19 cellular contexts compared by ENCODE assay signal in the genomic region with DNA sequence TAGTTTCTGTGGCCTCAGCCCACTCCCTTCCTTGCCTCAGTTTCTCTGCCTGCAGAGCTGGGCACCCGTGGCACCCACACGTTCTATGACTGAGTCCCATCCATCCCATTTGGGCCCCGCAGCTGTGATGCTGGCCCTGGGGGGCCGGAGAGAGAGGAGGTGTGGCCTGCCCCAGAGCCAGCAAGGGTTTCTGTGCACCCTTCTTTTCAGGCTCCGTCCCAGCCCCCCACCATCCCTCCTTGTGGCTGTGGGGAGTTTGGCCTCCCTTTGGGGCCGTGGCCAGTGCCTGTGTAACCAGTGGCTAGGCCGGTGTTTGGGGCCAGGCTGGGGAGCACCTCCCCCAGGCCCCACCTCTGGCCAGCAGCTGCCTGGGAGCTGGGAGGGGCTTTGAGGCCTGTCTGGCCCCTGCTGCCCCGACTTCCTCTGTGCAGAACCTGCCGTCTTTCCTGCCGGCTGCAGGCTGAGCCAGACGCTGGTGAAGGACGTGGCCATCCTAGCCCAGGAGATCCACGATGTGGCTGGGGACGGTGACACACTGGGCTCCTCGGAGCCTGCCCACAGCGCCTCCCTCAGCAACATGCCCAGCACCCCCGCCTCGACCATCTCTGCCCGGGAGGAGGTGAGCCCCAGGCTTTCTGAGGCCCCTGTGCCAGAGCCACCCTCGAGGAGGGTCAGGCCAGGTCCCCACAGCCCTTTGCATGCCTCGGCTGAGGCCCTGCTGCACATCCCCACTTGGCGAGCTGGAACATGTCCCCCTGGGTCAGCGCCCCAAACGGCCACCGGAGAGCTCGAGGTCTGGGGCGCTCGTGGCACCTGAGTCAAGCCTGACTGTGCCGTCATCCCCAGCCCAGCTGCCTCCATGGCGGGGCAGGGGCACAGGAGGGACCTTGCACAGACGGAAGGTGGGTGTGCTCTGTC. TPM values are rescaled to one million over a fixed set of nuclear protein-coding genes. Genes with fewer than 3 reads are reported as not detected.
DNase-seq lines count a peak whose midpoint lies in the region; ATAC-seq, FAIRE-seq and TF ChIP-seq lines count a peak whose summit lies in the region.
"Had no signal": no experiment of that assay in that cellular context is flagged by ENCODE, and none has a peak within 500 bp of the region (broad histone marks: within the 10 kb centered on the region; RNA-seq: fewer than 3 reads in every experiment).

No MANE protein-coding gene starts in this region.

- no peak overlapping the region for H3K9ac ChIP-seq in HepG2 (ENCODE audit: insufficient read depth, low read depth, low read length)

- TF ChIP-seq EP300 in HepG2 (IDR thresholded peaks at IDR 0.05; ENCODE audit: low read depth in 2 of 2, low read length in 2 of 2) (no peak), HepG2 (CRISPR knock-in tag; IDR thresholded peaks at IDR 0.05; ENCODE audit: borderline replicate concordance) (no peak), upper lobe of left lung (IDR thresholded peaks at IDR 0.05) (no peak)

- H3K4me3 ChIP-seq in heart left ventricle (no peak overlapping the region), left ventricle myocardium inferior (no peak overlapping the region), WERI-Rb-1 (ENCODE audit: low read depth, low read length) (no peak overlapping the region), HepG2 (replicated peaks in 1 of 3; ENCODE audit: insufficient read depth in 1 of 3, low read depth in 2 of 3, low read length in 3 of 3) (no peak overlapping the region), upper lobe of left lung (no peak overlapping the region)
- H3K4me3 ChIP-seq: SJSA1 had no signal

- H3K27me3 ChIP-seq in heart left ventricle: no peaks in the 10 kb centered on the region
- no peaks in the 10 kb centered on the region for H3K27me3 ChIP-seq in left ventricle myocardium inferior (ENCODE audit: low read depth)
- no peaks in the 10 kb centered on the region for H3K27me3 ChIP-seq in WERI-Rb-1 (ENCODE audit: insufficient read depth, low read depth, severe bottlenecking)
- H3K27me3 ChIP-seq in HepG2 (ENCODE audit: control insufficient read depth in 1 of 2, insufficient read depth in 2 of 2, low read length in 2 of 2): no peaks in the 10 kb centered on the region
- no peaks in the 10 kb centered on the region for H3K27me3 ChIP-seq in upper lobe of left lung
- H3K27me3 ChIP-seq: SJSA1 had no signal

- TF ChIP-seq RAD21 in HepG2 (CRISPR knock-in tag; IDR thresholded peaks at IDR 0.05): no peak

- CTCF ChIA-PET in HepG2 (lab: Yijun Ruan, JAX; ENCODE audit: low intra/inter-chr PET ratio, low total read pairs): no interaction called here

- H3K27ac ChIP-seq in heart left ventricle: no peak overlapping the region
- H3K27ac ChIP-seq in left ventricle myocardium inferior (replicated peaks): no peak overlapping the region
- H3K27ac ChIP-seq in WERI-Rb-1: no peak overlapping the region
- H3K27ac ChIP-seq in HepG2 (ENCODE audit: extremely low read length, insufficient read depth, low read length): no peak overlapping the region
- no peak overlapping the region for H3K27ac ChIP-seq in upper lobe of left lung
- H3K27ac ChIP-seq: SJSA1 had no signal

- no peaks in the 10 kb centered on the region for H4K20me1 ChIP-seq in HepG2 (ENCODE audit: insufficient read depth, low read length)

- H3K4me2 ChIP-seq in HepG2 (ENCODE audit: low read depth, low read length): no peak overlapping the region

- TF ChIP-seq POLR2A in heart left ventricle (IDR thresholded peaks at IDR 0.05) (no peak), HepG2 (IDR thresholded peaks at IDR 0.05; ENCODE audit: insufficient read depth in 1 of 2, low read depth in 2 of 2, low read length in 2 of 2) (no peak), upper lobe of left lung (IDR thresholded peaks at IDR 0.05) (no peak)

- H3K36me3 ChIP-seq in heart left ventricle (peaks cover 0 to 12% (median 0%) of the 10 kb centered on the region in 9 donors), left ventricle myocardium inferior (peaks cover 4% of the 10 kb centered on the region), WERI-Rb-1 (peaks cover 2% of the 10 kb centered on the region; the same call in 1 of the 2 replicates), HepG2 (replicated peaks in 1 of 2; ENCODE audit: control insufficient read depth in 1 of 2, insufficient read depth in 2 of 2, low read length in 2 of 2) (no peaks in the 10 kb centered on the region), upper lobe of left lung (peaks cover 0 to 14% (median 5%) of the 10 kb centered on the region in 4 donors)
- H3K36me3 ChIP-seq: SJSA1 had no signal

- DNase-seq in heart left ventricle: peak in 3 of 5 donors; percentile 8 to 24 (median 17)
- DNase-seq in left ventricle myocardium inferior: no peak
- peak; percentile 16 for DNase-seq in WERI-Rb-1
- DNase-seq in HepG2 (ENCODE audit: low spot score): no peak
- peak; percentile 17 to 69 for DNase-seq in upper lobe of left lung
- DNase-seq in D721Med (ENCODE audit: insufficient read length, low spot score): no peak
- DNase-seq in EL: no peak
- DNase-seq: activated CD4-positive, alpha-beta T cell treated with anti-CD3 and anti-CD28 coated beads, Interleukin-2, amount 10 ng/mL, durations not matched to agents 7 days and 5 days; activated naive CD8-positive, alpha-beta T cell treated with anti-CD3 and anti-CD28 coated beads, Interleukin-2, amount 10 ng/mL, durations not matched to agents 7 days and 5 days; Calu3; effector memory CD4-positive, alpha-beta T cell; GDM1; NCI-H187 treated with DMSO at 0.1 percent for 48 hours; NCI-H510A; T-helper 9 cell had no signal

- intact Hi-C loops in heart left ventricle (cut with DNase I): loop anchor here in 2 of 10 donors (10.0 kb wide), 1 partner anchor 152 kb away; no protein-coding TSS in a partner anchor
- intact Hi-C loops in left ventricle myocardium inferior (cut with micrococcal nuclease): no loop called here
- intact Hi-C loops in HepG2 (cut with micrococcal nuclease; ENCODE audit: unreplicated experiment): no loop called here

- 77 to 80% (median 79%) methylated on average over 21 to 31 of the region's 31 CpGs for WGBS in heart left ventricle, 4 donors
- 82% methylated on average over 8 of the region's 31 CpGs for WGBS in HepG2 (ENCODE audit: low lambda C conversion rate)
- WGBS in upper lobe of left lung, 2 donors: 81% methylated on average over 24 of the region's 31 CpGs; no CpG with 5 or more reads in 1 of the 2 donors

- no peak for TF ChIP-seq CTCF in heart left ventricle (IDR thresholded peaks at IDR 0.05)
- TF ChIP-seq CTCF in left ventricle myocardium inferior (IDR thresholded peaks at IDR 0.05; ENCODE audit: borderline replicate concordance): no peak
- TF ChIP-seq CTCF in WERI-Rb-1 (IDR thresholded peaks at IDR 0.05; ENCODE audit: low read depth, low read length): no peak
- no peak for TF ChIP-seq CTCF in HepG2 (CRISPR knock-in tag; IDR thresholded peaks at IDR 0.05)
- TF ChIP-seq CTCF in upper lobe of left lung (IDR thresholded peaks at IDR 0.05): no peak
- no peak for TF ChIP-seq CTCF in D721Med (IDR thresholded peaks at IDR 0.05; ENCODE audit: insufficient read depth, missing control alignments)

- no TSS peak for BruUV-seq in HepG2 (replicated peaks; lab: Mats Ljungman, UMichigan)

- H3K9me3 ChIP-seq in heart left ventricle (no peaks in the 10 kb centered on the region), left ventricle myocardium inferior (replicated peaks) (no peaks in the 10 kb centered on the region), WERI-Rb-1 (ENCODE audit: severe bottlenecking) (no peaks in the 10 kb centered on the region), HepG2 (ENCODE audit: low read length) (no peaks in the 10 kb centered on the region), upper lobe of left lung (no peaks in the 10 kb centered on the region)
- H3K9me3 ChIP-seq: SJSA1 had no signal

- no peak overlapping the region for H2AFZ ChIP-seq in HepG2 (ENCODE audit: low read length)

- no peak for FAIRE-seq in HepG2 (lab: Jason Lieb, UNC)
- no peak for FAIRE-seq in D721Med (lab: Jason Lieb, UNC)
- FAIRE-seq: H54 had no signal

- no peaks in the 10 kb centered on the region for H3K79me2 ChIP-seq in HepG2 (ENCODE audit: insufficient read depth, low read length)

- ATAC-seq in heart left ventricle: no peak
- no peak for ATAC-seq in HepG2
- no peak for ATAC-seq in upper lobe of left lung (ENCODE audit: low FRiP score in 2 of 2)
- ATAC-seq in GM19324 (IDR thresholded peaks at IDR 0.05; ENCODE audit: low FRiP score, unreplicated experiment): no peak

- in situ Hi-C loops in HepG2 (cut with HindIII; ENCODE audit: extremely low pct_ligation_motif_present, low pct_unique_long_range_greater_than_20kb): no loop called here

- POLR2A ChIA-PET in HepG2 (lab: Yijun Ruan, JAX): interaction anchor here (1.4 kb wide), 1 partner anchor 28 kb away, joined by 3 read pairs; a partner anchor contains a TSS

- H3K4me1 ChIP-seq in heart left ventricle (peaks cover 0 to 28% (median 12%) of the 10 kb centered on the region in 12 donors), left ventricle myocardium inferior (peaks cover 21% of the 10 kb centered on the region), HepG2 (ENCODE audit: insufficient read depth, low read length) (peaks cover 9% of the 10 kb centered on the region; the same call in 1 of the 2 replicates), upper lobe of left lung (peaks cover 0 to 18% (median 15%) of the 10 kb centered on the region in 4 donors)
- H3K4me1 ChIP-seq: SJSA1 had no signal

RNA-seq across cellular contexts. Expression of a gene that starts 27.7 kb away (rescaled TPM):
- total RNA-seq in heart left ventricle (10 to 100 TPM in 8 of 9 donors, 1 to 10 TPM in 1; 9.1 to 21.9 (median 12.5) TPM), left ventricle myocardium inferior (11.7 TPM), HepG2 (2016; rRNA removed; fragmentation: Illumina TruSeq; extraction: Trizol) (4.4 and 8.8 TPM in 2 replicates), upper lobe of left lung (10 to 100 TPM; 24.2 to 57.8 (median 35.6) TPM)
- polyA plus RNA-seq in heart left ventricle (10 to 100 TPM in 1 of 2 donors, 1 to 10 TPM in 1; 7.5 to 17.9 TPM), HepG2 (2011; rRNA removed) (4.3 and 6.2 TPM in 2 replicates)
- total RNA-seq in HepG2 (2016; cell fraction: cytosol; rRNA removed; fragmentation: Illumina TruSeq; extraction: Trizol; ENCODE audit: low read depth): 1.9 and 3.8 TPM in 2 replicates
- total RNA-seq in HepG2 (2016; cell fraction: insoluble cytoplasmic fraction; rRNA removed; fragmentation: Illumina TruSeq; extraction: Trizol): 3.5 and 8.9 TPM in 2 replicates
- 2.8 and 3.2 TPM in 2 replicates for total RNA-seq in HepG2 (2016; cell fraction: membrane; rRNA removed; fragmentation: Illumina TruSeq; extraction: Trizol)
- 7.2 and 8.8 TPM in 2 replicates for total RNA-seq in HepG2 (2016; cell fraction: nucleus; rRNA removed; fragmentation: Illumina TruSeq; extraction: Trizol)
- polyA plus RNA-seq in HepG2 (2011; cell fraction: cytosol; rRNA removed): 3.5 and 4.9 TPM in 2 replicates
- polyA plus RNA-seq in HepG2 (2011; cell fraction: nucleus; rRNA removed): 25.2 and 37.7 TPM in 2 replicates
- 7.4 and 10.5 TPM in 2 replicates for polyA plus RNA-seq in HepG2 (2012)
- 0.50 and 0.58 TPM in 2 replicates for polyA plus RNA-seq in HepG2 (2016; cell fraction: cytosol; fragmentation: Illumina TruSeq; extraction: Trizol; ENCODE audit: low read depth)
- polyA plus RNA-seq in HepG2 (2016; cell fraction: insoluble cytoplasmic fraction; fragmentation: Illumina TruSeq; extraction: Trizol; ENCODE audit: low read depth): 4.9 and 7.1 TPM in 2 replicates
- polyA plus RNA-seq in HepG2 (2016; cell fraction: membrane; fragmentation: Illumina TruSeq; extraction: Trizol; ENCODE audit: low read depth): 1.8 and 2.2 TPM in 2 replicates
- polyA plus RNA-seq in HepG2 (2016; cell fraction: nucleus; fragmentation: Illumina TruSeq; extraction: Trizol; ENCODE audit: insufficient read depth, low read depth): 43.8 and 50.2 TPM in 2 replicates
- polyA minus RNA-seq in HepG2 (2011; rRNA and poly(A)+ RNA removed; ENCODE audit: low replicate concordance): 6.4 and 7.9 TPM in 2 replicates
- polyA minus RNA-seq in HepG2 (2011; cell fraction: cytosol; rRNA and poly(A)+ RNA removed): 4.6 and 7.0 TPM in 2 replicates
- polyA minus RNA-seq in HepG2 (2011; cell fraction: nucleus; rRNA and poly(A)+ RNA removed): 4.1 and 5.7 TPM in 2 replicates

RNA-seq across cellular contexts. Expression of a gene that starts 31.9 kb away (rescaled TPM):
- 1 to 10 TPM in 1 of 9 donors, under 1 TPM in 4, not detected in 4; 0.25 to 1.5 (median 0.40) TPM for total RNA-seq in heart left ventricle
- polyA plus RNA-seq in heart left ventricle: under 1 TPM in 1 of 2 donors, not detected in 1; 0.12 TPM
- 0.44 TPM for total RNA-seq in left ventricle myocardium inferior
- total RNA-seq in HepG2 (2016; rRNA removed; fragmentation: Illumina TruSeq; extraction: Trizol): not detected in 2 replicates
- total RNA-seq in HepG2 (2016; cell fraction: cytosol; rRNA removed; fragmentation: Illumina TruSeq; extraction: Trizol; ENCODE audit: low read depth): not detected in 2 replicates
- not detected in 2 replicates for total RNA-seq in HepG2 (2016; cell fraction: insoluble cytoplasmic fraction; rRNA removed; fragmentation: Illumina TruSeq; extraction: Trizol)
- total RNA-seq in HepG2 (2016; cell fraction: membrane; rRNA removed; fragmentation: Illumina TruSeq; extraction: Trizol): not detected in 2 replicates
- total RNA-seq in HepG2 (2016; cell fraction: nucleus; rRNA removed; fragmentation: Illumina TruSeq; extraction: Trizol): not detected in 2 replicates
- polyA plus RNA-seq in HepG2 (2011; rRNA removed): not detected in 2 replicates
- not detected in 2 replicates for polyA plus RNA-seq in HepG2 (2011; cell fraction: cytosol; rRNA removed)
- not detected in 2 replicates for polyA plus RNA-seq in HepG2 (2011; cell fraction: nucleus; rRNA removed)
- not detected in 2 replicates for polyA plus RNA-seq in HepG2 (2012)
- polyA plus RNA-seq in HepG2 (2016; cell fraction: cytosol; fragmentation: Illumina TruSeq; extraction: Trizol; ENCODE audit: low read depth): not detected in 2 replicates
- polyA plus RNA-seq in HepG2 (2016; cell fraction: insoluble cytoplasmic fraction; fragmentation: Illumina TruSeq; extraction: Trizol; ENCODE audit: low read depth): not detected in 2 replicates
- polyA plus RNA-seq in HepG2 (2016; cell fraction: membrane; fragmentation: Illumina TruSeq; extraction: Trizol; ENCODE audit: low read depth): not detected in 2 replicates
- not detected in 2 replicates for polyA plus RNA-seq in HepG2 (2016; cell fraction: nucleus; fragmentation: Illumina TruSeq; extraction: Trizol; ENCODE audit: insufficient read depth, low read depth)
- 0.02 TPM in 1 of 2 replicates, not detected in the other for polyA minus RNA-seq in HepG2 (2011; rRNA and poly(A)+ RNA removed; ENCODE audit: low replicate concordance)
- polyA minus RNA-seq in HepG2 (2011; cell fraction: cytosol; rRNA and poly(A)+ RNA removed): not detected in 2 replicates
- not detected in 2 replicates for polyA minus RNA-seq in HepG2 (2011; cell fraction: nucleus; rRNA and poly(A)+ RNA removed)
- 1 to 10 TPM in 2 of 6 donors, under 1 TPM in 1, not detected in 3; under 0.01 to 6.1 (median 2.5) TPM for total RNA-seq in upper lobe of left lung
- total RNA-seq: activated CD4-positive, alpha-beta T cell treated with anti-CD3 and anti-CD28 coated beads, Interleukin-2, amount 10 ng/mL, durations not matched to agents 7 days and 5 days; M059J; SJSA1 had no signal

Comparison
In these comparisons a context has a peak if more than half of its experiments do, and no peak if none do; other contexts are left out.
1. DNase-seq: peak in heart left ventricle (3 of 5), WERI-Rb-1 (single experiment) and upper lobe of left lung (2 of 2); none in left ventricle myocardium inferior (single experiment), HepG2 (single experiment), D721Med (single experiment) and EL (single experiment).